Comparison of ENCODE assay signal across 8 cellular contexts in genomic region chr19:16386619-16387240, GRCh38.
A peak's percentile ranks its signal among the peaks of the same experiment; 100 is the strongest.
DNase-seq lines count a peak whose midpoint lies in the region; ATAC-seq, FAIRE-seq and TF ChIP-seq lines count a peak whose summit lies in the region.

No MANE protein-coding gene starts in this region.

- ATAC-seq in GM19452 (IDR thresholded peaks at IDR 0.05; ENCODE audit: unreplicated experiment) (no peak), GM19351 (IDR thresholded peaks at IDR 0.05; ENCODE audit: unreplicated experiment) (no peak)

- TF ChIP-seq POLR2A in H54 (IDR thresholded peaks at IDR 0.05; ENCODE audit: low read depth, low read length): no peak

- H3K4me1 Mint-ChIP-seq in CD14-positive monocyte (peaks cover 22% of the 10 kb centered on the region), glutamatergic neuron (ENCODE audit: low read depth, unreplicated experiment) (no peaks in the 10 kb centered on the region), progenitor cell of endocrine pancreas (ENCODE audit: low read depth) (no peaks in the 10 kb centered on the region)
- peaks cover 49% of the 10 kb centered on the region for H3K4me1 Mint-ChIP-seq in activated naive CD4-positive, alpha-beta T cell treated with anti-CD3 and anti-CD28 coated beads, Interleukin-2, amount 10 ng/mL, durations not matched to agents 7 days and 5 days

- DNase-seq in CD14-positive monocyte (ENCODE audit: low spot score) (peak; percentile 57), H54 (ENCODE audit: insufficient read length, low spot score) (peak; percentile 71), OCI-M1 (lab: John Stamatoyannopoulos, UW) (peak; percentile 69), glutamatergic neuron (peak; percentile 68), progenitor cell of endocrine pancreas (ENCODE audit: low spot score, unreplicated experiment) (no peak)
- peak; percentile 82 for DNase-seq in activated naive CD4-positive, alpha-beta T cell treated with anti-CD3 and anti-CD28 coated beads, Interleukin-2, amount 10 ng/mL, durations not matched to agents 7 days and 5 days

- peak; percentile 73 for TF ChIP-seq CTCF in CD14-positive monocyte (IDR thresholded peaks at IDR 0.05)
- peak; percentile 46 for TF ChIP-seq CTCF in glutamatergic neuron (IDR thresholded peaks at IDR 0.05; ENCODE audit: partially characterized antibody, unreplicated experiment)
- peak; percentile 70 for TF ChIP-seq CTCF in progenitor cell of endocrine pancreas (IDR thresholded peaks at IDR 0.05; ENCODE audit: unreplicated experiment)

- H3K4me3 Mint-ChIP-seq in CD14-positive monocyte (no peak overlapping the region), glutamatergic neuron (ENCODE audit: unreplicated experiment) (no peak overlapping the region), progenitor cell of endocrine pancreas (ENCODE audit: low read depth) (no peak overlapping the region)
- H3K4me3 Mint-ChIP-seq in activated naive CD4-positive, alpha-beta T cell treated with anti-CD3 and anti-CD28 coated beads, Interleukin-2, amount 10 ng/mL, durations not matched to agents 7 days and 5 days: no peak overlapping the region

- intact Hi-C loops in CD14-positive monocyte (cut with micrococcal nuclease): loop anchor here (10.0 kb wide), 2 partner anchors 322 to 342 kb away; no protein-coding TSS in a partner anchor

- CTCF ChIA-PET in activated naive CD4-positive, alpha-beta T cell treated with anti-CD3 and anti-CD28 coated beads, Interleukin-2, amount 10 ng/mL, durations not matched to agents 7 days and 5 days (lab: Charles Lee): interaction anchor here (0.6 to 5.3 kb wide), 21 partner anchors 8 to 345 kb away, joined by 3 to 80 read pairs (median 5); partner anchors contain the start of gene FAM32A

- H3K36me3 Mint-ChIP-seq in CD14-positive monocyte (peaks cover 71 to 81% of the 10 kb centered on the region in 2 donors), glutamatergic neuron (ENCODE audit: unreplicated experiment) (peaks cover 14% of the 10 kb centered on the region), progenitor cell of endocrine pancreas (ENCODE audit: insufficient read depth) (peaks cover 33% of the 10 kb centered on the region)
- H3K36me3 Mint-ChIP-seq in activated naive CD4-positive, alpha-beta T cell treated with anti-CD3 and anti-CD28 coated beads, Interleukin-2, amount 10 ng/mL, durations not matched to agents 7 days and 5 days: peaks cover 69% of the 10 kb centered on the region

- peak overlapping the region in 1 of 7 donors; percentile 5 for H3K27ac Mint-ChIP-seq in CD14-positive monocyte
- no peak overlapping the region for H3K27ac Mint-ChIP-seq in activated naive CD4-positive, alpha-beta T cell treated with anti-CD3 and anti-CD28 coated beads, Interleukin-2, amount 10 ng/mL, durations not matched to agents 7 days and 5 days
- H3K27ac Mint-ChIP-seq in glutamatergic neuron (ENCODE audit: unreplicated experiment): no peak overlapping the region
- H3K27ac Mint-ChIP-seq in progenitor cell of endocrine pancreas: no peak overlapping the region

- H3K9me3 Mint-ChIP-seq in CD14-positive monocyte (peaks cover 4 to 12% (median 10%) of the 10 kb centered on the region in 7 donors), glutamatergic neuron (ENCODE audit: unreplicated experiment) (peaks cover 3% of the 10 kb centered on the region), progenitor cell of endocrine pancreas (ENCODE audit: low read depth) (peaks cover 9% of the 10 kb centered on the region)
- peaks cover 2% of the 10 kb centered on the region for H3K9me3 Mint-ChIP-seq in activated naive CD4-positive, alpha-beta T cell treated with anti-CD3 and anti-CD28 coated beads, Interleukin-2, amount 10 ng/mL, durations not matched to agents 7 days and 5 days

- peak; percentile 55 for FAIRE-seq in H54 (lab: Jason Lieb, UNC)

- H3K27me3 Mint-ChIP-seq in CD14-positive monocyte (ENCODE audit: low read depth in 3 of 3): no peaks in the 10 kb centered on the region
- no peaks in the 10 kb centered on the region for H3K27me3 Mint-ChIP-seq in activated naive CD4-positive, alpha-beta T cell treated with anti-CD3 and anti-CD28 coated beads, Interleukin-2, amount 10 ng/mL, durations not matched to agents 7 days and 5 days
- H3K27me3 Mint-ChIP-seq in glutamatergic neuron (ENCODE audit: unreplicated experiment): no peaks in the 10 kb centered on the region
- H3K27me3 Mint-ChIP-seq in progenitor cell of endocrine pancreas: no peaks in the 10 kb centered on the region
